Comparison of ENCODE assay signal across 8 cellular contexts in genomic region chr7:50335795-50336754, GRCh38. TPM values are rescaled to one million over a fixed set of nuclear protein-coding genes. Genes with fewer than 3 reads are reported as not detected.
DNase-seq lines count a peak whose midpoint lies in the region; ATAC-seq, FAIRE-seq and TF ChIP-seq lines count a peak whose summit lies in the region.

No MANE protein-coding gene starts in this region.

- no peak for TF ChIP-seq POLR2A in adrenal gland (IDR thresholded peaks at IDR 0.05)

- peak overlapping the region; percentile 29 for H3K4me3 ChIP-seq in naive thymus-derived CD4-positive, alpha-beta T cell (ENCODE audit: low read length)
- H3K4me3 ChIP-seq in adrenal gland, result no peak overlapping the region

- peak overlapping the region in 1 of 10 donors; percentile 90 for H3K4me3 Mint-ChIP-seq in naive thymus-derived CD4-positive, alpha-beta T cell

- CTCF ChIA-PET in naive thymus-derived CD4-positive, alpha-beta T cell (lab: Charles Lee), result interaction anchor here (0.9 to 1.5 kb wide), 7 partner anchors 15 to 131 kb away, joined by 3 to 7 read pairs (median 5); no protein-coding TSS in a partner anchor

- intact Hi-C loops in naive thymus-derived CD4-positive, alpha-beta T cell (cut with micrococcal nuclease), result no loop called here
- intact Hi-C loops in adrenal gland (cut with DNase I), result no loop called here
- intact Hi-C loops in posterior cingulate gyrus (cut with DNase I), result no loop called here

- peaks cover 7 to 40% (median 18%) of the 10 kb centered on the region in 5 donors for H3K36me3 Mint-ChIP-seq in naive thymus-derived CD4-positive, alpha-beta T cell

- H3K27ac Mint-ChIP-seq in naive thymus-derived CD4-positive, alpha-beta T cell, result no peak overlapping the region

- H3K27ac ChIP-seq in naive thymus-derived CD4-positive, alpha-beta T cell (ENCODE audit: low read depth, low read length), result peak overlapping the region; percentile 93
- no peak overlapping the region for H3K27ac ChIP-seq in adrenal gland

- no peak for TF ChIP-seq CTCF in adrenal gland (IDR thresholded peaks at IDR 0.05)

- no peaks in the 10 kb centered on the region for H3K27me3 ChIP-seq in naive thymus-derived CD4-positive, alpha-beta T cell (ENCODE audit: control insufficient read depth in 2 of 2, insufficient read depth in 2 of 2, low read length in 2 of 2)
- no peaks in the 10 kb centered on the region for H3K27me3 ChIP-seq in adrenal gland

- WGBS in adrenal gland, 4 donors, result 67 to 78% (median 76%) methylated on average over 16 to 22 of the region's 22 CpGs

- no peaks in the 10 kb centered on the region for H3K36me3 ChIP-seq in naive thymus-derived CD4-positive, alpha-beta T cell (ENCODE audit: control insufficient read depth in 2 of 3, insufficient read depth in 3 of 3, low read length in 3 of 3)
- H3K36me3 ChIP-seq in adrenal gland (replicated peaks in 1 of 2), result no peaks in the 10 kb centered on the region

- H3K4me1 Mint-ChIP-seq in naive thymus-derived CD4-positive, alpha-beta T cell, result peaks cover 0 to 68% (median 17%) of the 10 kb centered on the region in 7 donors

- H3K27me3 Mint-ChIP-seq in naive thymus-derived CD4-positive, alpha-beta T cell, result no peaks in the 10 kb centered on the region

- POLR2A ChIA-PET in naive thymus-derived CD4-positive, alpha-beta T cell (lab: Charles Lee), result interaction anchor here (0.8 to 43.0 kb wide), 6 partner anchors 24 to 188 kb away, joined by 3 to 2368 read pairs (median 23); partner anchors contain the start of gene IKZF1

- no peak for FAIRE-seq in HTR-8/SVneo (lab: Jason Lieb, UNC)

- H3K9me3 Mint-ChIP-seq in naive thymus-derived CD4-positive, alpha-beta T cell, result peaks cover 0 to 3% (median 0%) of the 10 kb centered on the region in 11 donors

- no peaks in the 10 kb centered on the region for H3K9me3 ChIP-seq in naive thymus-derived CD4-positive, alpha-beta T cell (ENCODE audit: control insufficient read depth in 2 of 3, low read length in 3 of 3)
- H3K9me3 ChIP-seq in adrenal gland (replicated peaks in 1 of 3), result no peaks in the 10 kb centered on the region

- DNase-seq in Kasumi-1 (lab: John Stamatoyannopoulos, UW) (peak; percentile 52 to 71), adrenal gland (no peak), HTR-8/SVneo (ENCODE audit: insufficient read length, low spot score) (no peak), NCI-H1694 treated with DMSO at 0.1 percent for 48 hours (lab: John Stamatoyannopoulos, UW) (no peak), posterior cingulate gyrus (no peak)
- peak; percentile 92 for DNase-seq in activated CD8-positive, alpha-beta memory T cell treated with anti-CD3 and anti-CD28 coated beads for 24 hours
- peak in 6 of 9 donors; percentile 54 to 86 (median 60) for DNase-seq in naive thymus-derived CD4-positive, alpha-beta T cell

- ATAC-seq in GM18867 (IDR thresholded peaks at IDR 0.05; ENCODE audit: unreplicated experiment), result peak; percentile 31
- peak; percentile 62 for ATAC-seq in naive thymus-derived CD4-positive, alpha-beta T cell

- peaks cover 99% of the 10 kb centered on the region in 2 donors for H3K4me1 ChIP-seq in naive thymus-derived CD4-positive, alpha-beta T cell (ENCODE audit: control insufficient read depth in 2 of 2, insufficient read depth in 2 of 2, low read length in 2 of 2)
- no peaks in the 10 kb centered on the region for H3K4me1 ChIP-seq in adrenal gland (replicated peaks in 1 of 2)

RNA-seq across cellular contexts. Expression of gene IKZF1, which starts 31.6 kb away (rescaled TPM):
- total RNA-seq in naive thymus-derived CD4-positive, alpha-beta T cell, result 100 to 1,000 TPM; 388 to 548 (median 463) TPM
- 100 to 1,000 TPM; 258 to 318 TPM for polyA plus RNA-seq in naive thymus-derived CD4-positive, alpha-beta T cell
- 10 to 100 TPM in 6 of 8 donors, 1 to 10 TPM in 2; 3.2 to 31.5 (median 10.9) TPM for total RNA-seq in adrenal gland
- 1 to 10 TPM in 2 of 3 donors, under 1 TPM in 1; 0.98 to 2.7 (median 2.4) TPM for polyA plus RNA-seq in adrenal gland

Comparison
In these comparisons a context has a peak if more than half of its experiments do, and no peak if none do; other contexts are left out.
1. DNase-seq: peak in Kasumi-1 (2 of 2), activated CD8-positive, alpha-beta memory T cell treated with anti-CD3 and anti-CD28 coated beads for 24 hours (single experiment) and naive thymus-derived CD4-positive, alpha-beta T cell (6 of 9); none in adrenal gland (0 of 7), HTR-8/SVneo (single experiment), NCI-H1694 treated with DMSO at 0.1 percent for 48 hours (single experiment) and posterior cingulate gyrus (0 of 10).
2. RNA of gene IKZF1, which starts 31.6 kb away (total RNA-seq): 388 to 548 TPM in naive thymus-derived CD4-positive, alpha-beta T cell; 3.2 to 31.5 TPM in adrenal gland; every median in the first group is over 10 times any median in the second.